21 cellular contexts compared by ENCODE assay signal in genomic region chr15:67708500-67708899, GRCh38.
"Had no signal": no experiment of that assay in that cellular context is flagged by ENCODE, and none has a peak within 500 bp of the region (broad histone marks: within the 10 kb centered on the region; RNA-seq: fewer than 3 reads in every experiment).

No MANE protein-coding gene starts in this region.

- H3K4me1 ChIP-seq: ascending aorta, body of pancreas had no signal

- H3K27ac Mint-ChIP-seq: activated CD4-positive, alpha-beta T cell treated with anti-CD3 and anti-CD28 coated beads for 36 hours; activated CD8-positive, alpha-beta T cell treated with anti-CD3 and anti-CD28 coated beads for 36 hours; activated naive CD8-positive, alpha-beta T cell treated with anti-CD3 and anti-CD28 coated beads, Interleukin-2, amount 10 ng/mL, durations not matched to agents 7 days and 5 days; activated T-cell treated with anti-CD3 and anti-CD28 coated beads, Interleukin-2, amount 50 U/mL, for 72 hours; T-cell had no signal

- H3K9me3 Mint-ChIP-seq: activated CD8-positive, alpha-beta T cell treated with anti-CD3 and anti-CD28 coated beads for 36 hours; activated T-cell treated with anti-CD3 and anti-CD28 coated beads, Interleukin-2, amount 50 U/mL, for 72 hours; T-cell had no signal

- H3K4me3 Mint-ChIP-seq: activated CD4-positive, alpha-beta T cell treated with anti-CD3 and anti-CD28 coated beads for 36 hours; activated CD8-positive, alpha-beta T cell treated with anti-CD3 and anti-CD28 coated beads for 36 hours; activated naive CD8-positive, alpha-beta T cell treated with anti-CD3 and anti-CD28 coated beads, Interleukin-2, amount 10 ng/mL, durations not matched to agents 7 days and 5 days; activated T-cell treated with anti-CD3 and anti-CD28 coated beads, Interleukin-2, amount 50 U/mL, for 72 hours; T-cell had no signal

- ATAC-seq: activated CD4-positive, alpha-beta T cell treated with anti-CD3 and anti-CD28 coated beads for 36 hours; activated CD8-positive, alpha-beta T cell treated with anti-CD3 and anti-CD28 coated beads for 36 hours; activated T-cell treated with anti-CD3 and anti-CD28 coated beads, Interleukin-2, amount 50 U/mL, for 72 hours; body of pancreas; T-cell had no signal

- H3K27me3 ChIP-seq: ascending aorta, body of pancreas, MG63 had no signal

- H3K9me3 ChIP-seq: ascending aorta, body of pancreas, MG63 had no signal

- H3K27me3 Mint-ChIP-seq: activated CD4-positive, alpha-beta T cell treated with anti-CD3 and anti-CD28 coated beads for 36 hours; activated CD8-positive, alpha-beta T cell treated with anti-CD3 and anti-CD28 coated beads for 36 hours; activated naive CD8-positive, alpha-beta T cell treated with anti-CD3 and anti-CD28 coated beads, Interleukin-2, amount 10 ng/mL, durations not matched to agents 7 days and 5 days; T-cell had no signal

- H3K4me3 ChIP-seq: ascending aorta, body of pancreas, coronary artery, MG63 had no signal

- H3K27ac ChIP-seq: ascending aorta, body of pancreas, coronary artery, VCaP had no signal

- H3K36me3 ChIP-seq: MG63 had no signal

- DNase-seq: activated CD4-positive, alpha-beta T cell treated with anti-CD3 and anti-CD28 coated beads for 36 hours; activated CD8-positive, alpha-beta memory T cell treated with anti-CD3 and anti-CD28 coated beads, Interleukin-2, amount 50 U/mL, for 4 hours; activated CD8-positive, alpha-beta T cell treated with anti-CD3 and anti-CD28 coated beads for 36 hours; activated naive CD4-positive, alpha-beta T cell treated with anti-CD3 and anti-CD28 coated beads, Interleukin-2, amount 50 U/mL, for 16 hours; activated naive CD8-positive, alpha-beta T cell treated with anti-CD3 and anti-CD28 coated beads, Interleukin-2, amount 10 ng/mL, durations not matched to agents 7 days and 5 days; activated T-cell treated with anti-CD3 and anti-CD28 coated beads, Interleukin-2, amount 50 U/mL, for 72 hours; body of pancreas; central memory CD4-positive, alpha-beta T cell; MG63; NCI-H1105 treated with DMSO at 0.1 percent for 48 hours; NCI-H2081 treated with DMSO at 0.1 percent for 48 hours; NCI-H345; NCI-H510A; NCI-H526 treated with DMSO at 0.1 percent for 48 hours; NCI-H82; SIG-M5; T-cell; T-helper 2 cell had no signal
